Comparison of ENCODE assay signal across 9 cellular contexts in genomic region chr1:93579891-93580290, GRCh38.
DNase-seq lines count a peak whose midpoint lies in the region; ATAC-seq and TF ChIP-seq lines count a peak whose summit lies in the region.
"Had no signal": no experiment of that assay in that cellular context is flagged by ENCODE, and none has a peak within 500 bp of the region (broad histone marks: within the 10 kb centered on the region; RNA-seq: fewer than 3 reads in every experiment).

No MANE protein-coding gene starts in this region.

- H3K79me2 ChIP-seq in hepatocyte = peaks cover 25% of the 10 kb centered on the region
- H3K79me2 ChIP-seq in smooth muscle cell (ENCODE audit: low read depth) = peaks cover 7% of the 10 kb centered on the region

- DNase-seq in HCEC 1CT (peak; percentile 97), brain pericyte (ENCODE audit: low read depth, low spot score) (peak; percentile 51), hepatocyte (ENCODE audit: low spot score) (peak; percentile 80), smooth muscle cell (lab: John Stamatoyannopoulos, UW; ENCODE audit: unreplicated experiment) (no peak), NCI-H2227 treated with DMSO at 0.1 percent for 48 hours (lab: John Stamatoyannopoulos, UW) (no peak), RPMI8226 (no peak)

- WGBS in hepatocyte (ENCODE audit: low lambda C conversion rate, missing lambda C conversion rate) = 55% methylated on average over 5 of the region's 5 CpGs
- WGBS in smooth muscle cell (ENCODE audit: low lambda C conversion rate) = 43% methylated on average over 5 of the region's 5 CpGs

- H3K4me1 ChIP-seq in hepatocyte (ENCODE audit: insufficient read depth) (peaks cover 91% of the 10 kb centered on the region), smooth muscle cell (ENCODE audit: low read depth) (peaks cover 16% of the 10 kb centered on the region)

- H3K4me2 ChIP-seq in hepatocyte (peak overlapping the region; percentile 9), smooth muscle cell (peak overlapping the region; percentile 40)

- H4K20me1 ChIP-seq in hepatocyte (ENCODE audit: insufficient read depth, poor library complexity, severe bottlenecking) (no peaks in the 10 kb centered on the region), smooth muscle cell (ENCODE audit: low read depth) (peaks cover 74% of the 10 kb centered on the region)

- H3K9me3 ChIP-seq in hepatocyte (ENCODE audit: low read depth) (no peaks in the 10 kb centered on the region), smooth muscle cell (replicated peaks; ENCODE audit: low read depth) (no peaks in the 10 kb centered on the region)

- H3K27me3 ChIP-seq in hepatocyte (no peaks in the 10 kb centered on the region), smooth muscle cell (ENCODE audit: low read depth) (no peaks in the 10 kb centered on the region)

- peak overlapping the region; percentile 94 for H3K27ac ChIP-seq in hepatocyte
- H3K27ac ChIP-seq in smooth muscle cell (ENCODE audit: low read depth) = peak overlapping the region; percentile 89

- no peaks in the 10 kb centered on the region for H3K9me2 ChIP-seq in hepatocyte (replicated peaks; ENCODE audit: insufficient read depth)

- peaks cover 18% of the 10 kb centered on the region for H3F3A ChIP-seq in smooth muscle cell (ENCODE audit: low read depth)

- H2AFZ ChIP-seq in hepatocyte (no peak overlapping the region), smooth muscle cell (ENCODE audit: low read depth) (no peak overlapping the region)

- H3K4me3 ChIP-seq in hepatocyte = no peak overlapping the region
- no peak overlapping the region for H3K4me3 ChIP-seq in smooth muscle cell

- H3K36me3 ChIP-seq in hepatocyte (replicated peaks; ENCODE audit: insufficient read depth, low read depth) = no peaks in the 10 kb centered on the region
- H3K36me3 ChIP-seq in smooth muscle cell (ENCODE audit: low read depth) = peaks cover 2% of the 10 kb centered on the region

- peak overlapping the region; percentile 25 for H3K9ac ChIP-seq in smooth muscle cell (ENCODE audit: low read depth)

- TF ChIP-seq CTCF in hepatocyte (IDR thresholded peaks at IDR 0.05; ENCODE audit: poor library complexity) (no peak), smooth muscle cell (IDR thresholded peaks at IDR 0.05; ENCODE audit: borderline replicate concordance, insufficient read depth, poor library complexity, severe bottlenecking) (no peak)

- no peak for ATAC-seq in GM21576 (IDR thresholded peaks at IDR 0.05; ENCODE audit: unreplicated experiment)
- no peak for ATAC-seq in GM18867 (IDR thresholded peaks at IDR 0.05; ENCODE audit: unreplicated experiment)
- ATAC-seq: left lobe of liver had no signal

Comparison
In these comparisons a context has a peak if more than half of its experiments do, and no peak if none do; other contexts are left out.
1. DNase-seq: peak in HCEC 1CT (single experiment), brain pericyte (single experiment) and hepatocyte (single experiment); none in smooth muscle cell (single experiment), NCI-H2227 treated with DMSO at 0.1 percent for 48 hours (single experiment) and RPMI8226 (single experiment).